ENCODE assay signal across 8 cellular contexts in genomic region chr1:25906644-25907300, GRCh38. TPM values are rescaled to one million over a fixed set of nuclear protein-coding genes. Genes with fewer than 3 reads are reported as not detected.
DNase-seq lines count a peak whose midpoint lies in the region; ATAC-seq and TF ChIP-seq lines count a peak whose summit lies in the region.

No MANE protein-coding gene starts in this region.

- peaks cover 14% of the 10 kb centered on the region; the same call in 1 of the 2 replicates for H4K20me1 ChIP-seq in SU-DHL-6 (ENCODE audit: low read depth, low read length)

- peaks cover 27% of the 10 kb centered on the region for H3K4me1 Mint-ChIP-seq in stimulated activated naive CD8-positive, alpha-beta T cell treated with anti-CD3 and anti-CD28 coated beads, Interleukin-15, amount 100 ng/mL, for 72 hours

- peak overlapping the region; percentile 65 for H3K4me2 ChIP-seq in SU-DHL-6 (ENCODE audit: low read depth, low read length, poor library complexity, severe bottlenecking)

- no peaks in the 10 kb centered on the region for H3K9me3 ChIP-seq in SU-DHL-6 (ENCODE audit: insufficient read depth, low read length)

- DNase-seq in choroid plexus epithelial cell (ENCODE audit: low read depth) (no peak), medulla oblongata (ENCODE audit: extremely low spot score) (peak; percentile 51), H4 (ENCODE audit: low spot score) (no peak), hepatic stellate cell (ENCODE audit: low spot score) (no peak)
- peak in 1 of 2 donors; percentile 36 for DNase-seq in stimulated activated naive CD8-positive, alpha-beta T cell treated with anti-CD3 and anti-CD28 coated beads, Interleukin-15, amount 100 ng/mL, for 72 hours

- H3K27me3 Mint-ChIP-seq in stimulated activated naive CD8-positive, alpha-beta T cell treated with anti-CD3 and anti-CD28 coated beads, Interleukin-15, amount 100 ng/mL, for 72 hours = peaks cover 12% of the 10 kb centered on the region

- peak overlapping the region; percentile 25 to 97 for H3K27ac Mint-ChIP-seq in stimulated activated naive CD8-positive, alpha-beta T cell treated with anti-CD3 and anti-CD28 coated beads, Interleukin-15, amount 100 ng/mL, for 72 hours

- H3K27ac ChIP-seq in 22Rv1 (peak overlapping the region; percentile 90), SU-DHL-6 (ENCODE audit: low read depth, low read length) (no peak overlapping the region)

- H3K4me3 Mint-ChIP-seq in stimulated activated naive CD8-positive, alpha-beta T cell treated with anti-CD3 and anti-CD28 coated beads, Interleukin-15, amount 100 ng/mL, for 72 hours = peak overlapping the region; percentile 86 to 90

- H3K27me3 ChIP-seq in SU-DHL-6 (ENCODE audit: low read length) = no peaks in the 10 kb centered on the region

- H3K9me2 ChIP-seq in SU-DHL-6 (replicated peaks; ENCODE audit: insufficient read depth, low read length) = no peaks in the 10 kb centered on the region

- H3K4me3 ChIP-seq in SU-DHL-6 (ENCODE audit: insufficient read depth, low read length, poor library complexity, severe bottlenecking) (peak overlapping the region; percentile 87), choroid plexus epithelial cell (ENCODE audit: low read depth, low read length) (peak overlapping the region; percentile 69)

- ATAC-seq in HG03432 (IDR thresholded peaks at IDR 0.05; ENCODE audit: unreplicated experiment) = peak; percentile 3
- ATAC-seq in stimulated activated naive CD8-positive, alpha-beta T cell treated with anti-CD3 and anti-CD28 coated beads, Interleukin-15, amount 100 ng/mL, for 72 hours = peak; percentile 5

- H3K36me3 ChIP-seq in SU-DHL-6 (ENCODE audit: low read length) = peaks cover 30% of the 10 kb centered on the region

- TF ChIP-seq CTCF in 22Rv1 (IDR thresholded peaks at IDR 0.05) (no peak), SU-DHL-6 (IDR thresholded peaks at IDR 0.05; ENCODE audit: insufficient read depth, low read length, poor library complexity, severe bottlenecking) (no peak), choroid plexus epithelial cell (conservative IDR thresholded peaks at IDR 0.05; ENCODE audit: low read depth, low read length) (no peak)

- peaks cover 29% of the 10 kb centered on the region for H3K79me2 ChIP-seq in SU-DHL-6 (ENCODE audit: insufficient read depth, low read length)

- H3K9me3 Mint-ChIP-seq in stimulated activated naive CD8-positive, alpha-beta T cell treated with anti-CD3 and anti-CD28 coated beads, Interleukin-15, amount 100 ng/mL, for 72 hours = no peaks in the 10 kb centered on the region

- peaks cover 18% of the 10 kb centered on the region; the same call in 1 of the 2 replicates for H3F3A ChIP-seq in SU-DHL-6 (ENCODE audit: insufficient read depth)

- H3K9ac ChIP-seq in SU-DHL-6 (ENCODE audit: low read length) = peak overlapping the region; percentile 76

- H2AFZ ChIP-seq in SU-DHL-6 (ENCODE audit: low read depth, low read length, severe bottlenecking) = peak overlapping the region; percentile 89

RNA-seq across cellular contexts. Expression of gene STMN1, which starts 0.6 kb away (rescaled TPM):
- 204 and 329 TPM in 2 replicates for total RNA-seq in H4 (2014; rRNA removed; shearing (Covaris generic))

RNA-seq across cellular contexts. Expression of gene PAQR7, which starts 31.3 kb away (rescaled TPM):
- 2.8 and 3.2 TPM in 2 replicates for total RNA-seq in H4 (2014; rRNA removed; shearing (Covaris generic))

RNA-seq across cellular contexts. Expression of gene AUNIP, which starts 47.5 kb away (rescaled TPM):
- 8.7 and 12.4 TPM in 2 replicates for total RNA-seq in H4 (2014; rRNA removed; shearing (Covaris generic))
